1 cellular context compared by ENCODE assay signal in the genomic region with DNA sequence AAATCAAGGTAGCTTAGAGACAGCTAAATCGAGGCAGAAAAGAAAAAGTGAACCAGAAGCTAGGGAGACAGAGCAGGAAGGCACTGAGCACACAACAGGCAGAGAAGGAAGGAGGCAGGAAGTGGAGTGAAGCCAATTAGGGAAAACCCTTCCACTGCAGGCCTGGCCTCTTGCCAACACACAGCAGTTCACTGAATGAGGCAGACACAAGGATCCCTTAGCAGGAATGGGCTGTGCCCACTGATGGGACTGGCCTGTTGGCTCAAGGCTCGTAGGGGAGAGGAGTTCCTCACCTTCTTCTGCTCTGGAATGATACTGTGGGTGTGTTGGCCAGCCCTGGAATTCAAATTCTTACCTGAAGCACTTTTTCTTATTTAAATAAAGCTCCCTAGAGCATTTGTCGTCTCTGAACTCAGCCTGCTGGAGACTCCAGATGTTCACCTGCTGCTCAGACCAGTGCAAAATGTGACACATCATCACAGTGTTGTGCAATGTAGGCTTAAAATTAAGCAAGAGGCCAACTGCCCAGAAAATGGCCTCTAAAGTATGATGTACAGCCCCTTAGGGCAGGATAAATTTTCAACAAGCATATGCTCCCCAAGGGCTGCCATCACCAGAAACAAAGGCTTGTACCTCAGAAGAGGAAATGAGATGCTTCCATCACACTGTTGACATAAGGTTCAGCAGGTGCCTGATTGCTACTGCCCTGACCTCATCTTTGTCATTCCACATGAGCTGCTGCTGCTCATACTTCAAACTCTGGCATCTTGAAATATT.
TF ChIP-seq lines count a peak whose summit lies in the region.

No MANE protein-coding gene starts in this region.

TF ChIP-seq in HEK293, 187 proteins besides CTCF, POLR2A, EP300 and RAD21 (continued from another document):
- 0 out of 2 replicates have a peak, but pooled peaks have one; percentile 63 for TF ChIP-seq TSHZ1 (tag by site-specific recombination; IDR thresholded peaks at IDR 0.05; ENCODE audit: borderline replicate concordance)
